ENCODE assay signal across 17 cellular contexts in genomic region chr16:69463876-69464275, GRCh38. TPM values are rescaled to one million over a fixed set of nuclear protein-coding genes. Genes with fewer than 3 reads are reported as not detected.
DNase-seq lines count a peak whose midpoint lies in the region; ATAC-seq and TF ChIP-seq lines count a peak whose summit lies in the region.
"Had no signal": no experiment of that assay in that cellular context is flagged by ENCODE, and none has a peak within 500 bp of the region (broad histone marks: within the 10 kb centered on the region; RNA-seq: fewer than 3 reads in every experiment).

No MANE protein-coding gene starts in this region.

- H3K4me1 ChIP-seq in naive thymus-derived CD4-positive, alpha-beta T cell (ENCODE audit: control insufficient read depth in 2 of 2, insufficient read depth in 2 of 2, low read length in 2 of 2), result no peaks in the 10 kb centered on the region
- H3K4me1 ChIP-seq in GM23248 (ENCODE audit: insufficient read depth), result peaks cover 6% of the 10 kb centered on the region; the same call in 1 of the 2 replicates
- H3K4me1 ChIP-seq in sigmoid colon, result no peaks in the 10 kb centered on the region

- no peak overlapping the region for H3K4me2 ChIP-seq in GM23248 (ENCODE audit: unreplicated experiment)

- no peaks in the 10 kb centered on the region for H3K27me3 ChIP-seq in naive thymus-derived CD4-positive, alpha-beta T cell (ENCODE audit: control insufficient read depth in 2 of 2, insufficient read depth in 2 of 2, low read length in 2 of 2)
- no peaks in the 10 kb centered on the region for H3K27me3 ChIP-seq in GM23248 (replicated peaks; ENCODE audit: insufficient read depth)
- H3K27me3 ChIP-seq in sigmoid colon, result no peaks in the 10 kb centered on the region
- H3K27me3 ChIP-seq: adrenal gland, cardiac muscle cell, tibial artery had no signal

- H3K27ac ChIP-seq in naive thymus-derived CD4-positive, alpha-beta T cell (ENCODE audit: low read depth, low read length), result no peak overlapping the region
- H3K27ac ChIP-seq in GM23248 (no peak overlapping the region), sigmoid colon (no peak overlapping the region)
- H3K27ac ChIP-seq: cardiac muscle cell, SK-N-MC, tibial artery had no signal

- no peaks in the 10 kb centered on the region for H3K9me3 Mint-ChIP-seq in activated CD4-positive, alpha-beta T cell treated with anti-CD3 and anti-CD28 coated beads for 36 hours (ENCODE audit: low read depth)
- no peaks in the 10 kb centered on the region for H3K9me3 Mint-ChIP-seq in effector memory CD8-positive, alpha-beta T cell
- no peaks in the 10 kb centered on the region for H3K9me3 Mint-ChIP-seq in naive thymus-derived CD4-positive, alpha-beta T cell
- H3K9me3 Mint-ChIP-seq: stimulated activated naive B cell treated with anti-CD40 and anti-IgM and Interleukin-4, amounts not matched to agents 10 μg/mL and 1 μg/mL and 100 μg/mL, for 72 hours had no signal

- H3K9me2 ChIP-seq in GM23248 (ENCODE audit: insufficient read depth), result no peaks in the 10 kb centered on the region

- CTCF ChIA-PET in activated CD4-positive, alpha-beta T cell treated with anti-CD3 and anti-CD28 coated beads for 36 hours (lab: Charles Lee), result interaction anchor here (0.7 to 2.0 kb wide), 5 partner anchors 8 to 246 kb away, joined by 3 to 6 read pairs (median 4); no protein-coding TSS in a partner anchor
- CTCF ChIA-PET in naive thymus-derived CD4-positive, alpha-beta T cell (lab: Charles Lee), result interaction anchor here (1.2 to 1.9 kb wide), 2 partner anchors 14 to 68 kb away, joined by 4 to 5 read pairs; no protein-coding TSS in a partner anchor

- peak overlapping the region; percentile 19 for H3K27ac Mint-ChIP-seq in activated CD4-positive, alpha-beta T cell treated with anti-CD3 and anti-CD28 coated beads for 36 hours
- peak overlapping the region; percentile 72 to 80 for H3K27ac Mint-ChIP-seq in effector memory CD8-positive, alpha-beta T cell
- H3K27ac Mint-ChIP-seq in naive thymus-derived CD4-positive, alpha-beta T cell, result peak overlapping the region in 6 of 9 donors; percentile 19 to 90 (median 51)
- H3K27ac Mint-ChIP-seq: stimulated activated naive B cell treated with anti-CD40 and anti-IgM and Interleukin-4, amounts not matched to agents 10 μg/mL and 1 μg/mL and 100 μg/mL, for 72 hours had no signal

- no peak for DNase-seq in activated CD4-positive, alpha-beta T cell treated with anti-CD3 and anti-CD28 coated beads for 36 hours
- no peak for DNase-seq in activated CD4-positive, alpha-beta T cell treated with anti-CD3 and anti-CD28 coated beads for 4 hours
- DNase-seq in EL (peak; percentile 34), GM23248 (no peak), sigmoid colon (no peak), DMS153 treated with DMSO at 0.1 percent for 48 hours (lab: John Stamatoyannopoulos, UW; ENCODE audit: unreplicated experiment) (no peak)
- no peak for DNase-seq in effector memory CD8-positive, alpha-beta T cell
- DNase-seq in naive thymus-derived CD4-positive, alpha-beta T cell, result no peak
- DNase-seq: adrenal gland; H7; NCI-H1436; NCI-H2171; stimulated activated CD4-positive, alpha-beta T cell treated with anti-CD3 and anti-CD28 coated beads, Interleukin-15, amount 100 ng/mL, for 24 hours; stimulated activated naive B cell treated with anti-CD40 and anti-IgM and Interleukin-4, amounts not matched to agents 10 μg/mL and 1 μg/mL and 100 μg/mL, for 72 hours; tibial artery had no signal

- H3K4me1 Mint-ChIP-seq in activated CD4-positive, alpha-beta T cell treated with anti-CD3 and anti-CD28 coated beads for 36 hours, result peaks cover 40% of the 10 kb centered on the region
- peaks cover 9 to 11% of the 10 kb centered on the region in 2 donors for H3K4me1 Mint-ChIP-seq in effector memory CD8-positive, alpha-beta T cell (ENCODE audit: low read depth in 2 of 2)
- H3K4me1 Mint-ChIP-seq in naive thymus-derived CD4-positive, alpha-beta T cell, result peaks cover 5 to 50% (median 21%) of the 10 kb centered on the region in 7 donors

- H3K9ac ChIP-seq in GM23248, result no peak overlapping the region

- no peaks in the 10 kb centered on the region for H3K9me3 ChIP-seq in naive thymus-derived CD4-positive, alpha-beta T cell (ENCODE audit: control insufficient read depth in 2 of 3, low read length in 3 of 3)
- H3K9me3 ChIP-seq in GM23248 (ENCODE audit: low read depth) (no peaks in the 10 kb centered on the region), sigmoid colon (no peaks in the 10 kb centered on the region)
- H3K9me3 ChIP-seq: adrenal gland, tibial artery had no signal

- H3K36me3 Mint-ChIP-seq in activated CD4-positive, alpha-beta T cell treated with anti-CD3 and anti-CD28 coated beads for 36 hours (ENCODE audit: low read depth), result peaks cover 30% of the 10 kb centered on the region
- peaks cover 33% of the 10 kb centered on the region for H3K36me3 Mint-ChIP-seq in effector memory CD8-positive, alpha-beta T cell (ENCODE audit: insufficient read depth)
- H3K36me3 Mint-ChIP-seq in naive thymus-derived CD4-positive, alpha-beta T cell, result peaks cover 3 to 34% (median 6%) of the 10 kb centered on the region in 5 donors

- peaks cover 0 to 15% (median 6%) of the 10 kb centered on the region in 3 experiments for H3K36me3 ChIP-seq in naive thymus-derived CD4-positive, alpha-beta T cell (ENCODE audit: control insufficient read depth in 2 of 3, insufficient read depth in 3 of 3, low read length in 3 of 3)
- H3K36me3 ChIP-seq in GM23248 (ENCODE audit: low read depth) (0 out of 2 replicates have a peak, but pooled peaks cover 4% of the 10 kb centered on the region), sigmoid colon (peaks cover 0 to 24% (median 7%) of the 10 kb centered on the region in 4 donors)

- no peak overlapping the region for H2AFZ ChIP-seq in GM23248

- POLR2A ChIA-PET in activated CD4-positive, alpha-beta T cell treated with anti-CD3 and anti-CD28 coated beads for 36 hours (lab: Charles Lee), result no interaction called here
- POLR2A ChIA-PET in naive thymus-derived CD4-positive, alpha-beta T cell (lab: Charles Lee), result interaction anchor here (1.2 to 1.5 kb wide), 2 partner anchors 8 to 100 kb away, joined by 3 to 4 read pairs; no protein-coding TSS in a partner anchor

- no peak for ATAC-seq in activated CD4-positive, alpha-beta T cell treated with anti-CD3 and anti-CD28 coated beads for 36 hours
- ATAC-seq in effector memory CD8-positive, alpha-beta T cell (replicated peaks), result no peak
- ATAC-seq in naive thymus-derived CD4-positive, alpha-beta T cell, result no peak
- ATAC-seq: stimulated activated naive B cell treated with anti-CD40 and anti-IgM and Interleukin-4, amounts not matched to agents 10 μg/mL and 1 μg/mL and 100 μg/mL, for 72 hours had no signal

- in situ Hi-C loops in GM23248 (cut with MboI), result no loop called here

- intact Hi-C loops in activated CD4-positive, alpha-beta T cell treated with anti-CD3 and anti-CD28 coated beads for 36 hours (cut with DNase I, micrococcal nuclease), result no loop called here
- intact Hi-C loops in naive thymus-derived CD4-positive, alpha-beta T cell (cut with micrococcal nuclease), result loop anchor here in 1 of 2 donors (2.0 kb wide), 1 partner anchor 101 kb away; the partner anchor contains the start of gene NFAT5
- intact Hi-C loops in sigmoid colon (cut with DNase I), result no loop called here

- no peak for TF ChIP-seq POLR2A in sigmoid colon (IDR thresholded peaks at IDR 0.05)

- peaks cover 17% of the 10 kb centered on the region for H3F3A ChIP-seq in GM23248 (ENCODE audit: insufficient read depth)

- TF ChIP-seq EP300 in sigmoid colon (IDR thresholded peaks at IDR 0.05), result no peak

- H3K79me2 ChIP-seq in GM23248 (ENCODE audit: insufficient read depth), result no peaks in the 10 kb centered on the region

- no peak overlapping the region for H3K4me3 ChIP-seq in naive thymus-derived CD4-positive, alpha-beta T cell (ENCODE audit: low read length)
- H3K4me3 ChIP-seq in GM23248 (no peak overlapping the region), sigmoid colon (no peak overlapping the region)
- H3K4me3 ChIP-seq: adrenal gland, cardiac muscle cell, SK-N-MC, tibial artery had no signal

- H3K4me3 Mint-ChIP-seq in activated CD4-positive, alpha-beta T cell treated with anti-CD3 and anti-CD28 coated beads for 36 hours, result no peak overlapping the region
- no peak overlapping the region for H3K4me3 Mint-ChIP-seq in effector memory CD8-positive, alpha-beta T cell
- H3K4me3 Mint-ChIP-seq in naive thymus-derived CD4-positive, alpha-beta T cell, result no peak overlapping the region
- H3K4me3 Mint-ChIP-seq: stimulated activated naive B cell treated with anti-CD40 and anti-IgM and Interleukin-4, amounts not matched to agents 10 μg/mL and 1 μg/mL and 100 μg/mL, for 72 hours had no signal

- no peaks in the 10 kb centered on the region for H3K27me3 Mint-ChIP-seq in activated CD4-positive, alpha-beta T cell treated with anti-CD3 and anti-CD28 coated beads for 36 hours
- H3K27me3 Mint-ChIP-seq in effector memory CD8-positive, alpha-beta T cell, result no peaks in the 10 kb centered on the region
- no peaks in the 10 kb centered on the region for H3K27me3 Mint-ChIP-seq in naive thymus-derived CD4-positive, alpha-beta T cell
- H3K27me3 Mint-ChIP-seq: stimulated activated naive B cell treated with anti-CD40 and anti-IgM and Interleukin-4, amounts not matched to agents 10 μg/mL and 1 μg/mL and 100 μg/mL, for 72 hours had no signal

- H4K20me1 ChIP-seq in GM23248 (ENCODE audit: insufficient read depth), result no peaks in the 10 kb centered on the region

- TF ChIP-seq CTCF in sigmoid colon (IDR thresholded peaks at IDR 0.05), result no peak

RNA-seq across cellular contexts. Expression of gene CYB5B, which starts 39.5 kb away (rescaled TPM):
- total RNA-seq in activated CD4-positive, alpha-beta T cell treated with anti-CD3 and anti-CD28 coated beads for 36 hours, result 100 to 1,000 TPM; 158 to 187 TPM
- total RNA-seq in naive thymus-derived CD4-positive, alpha-beta T cell, result 100 to 1,000 TPM in 1 of 5 experiments, 10 to 100 TPM in 4; 29.6 to 148 (median 48.2) TPM
- polyA plus RNA-seq in naive thymus-derived CD4-positive, alpha-beta T cell, result 100 to 1,000 TPM in 1 of 2 donors, 10 to 100 TPM in 1; 95.7 to 119 TPM
- total RNA-seq in GM23248 (2014; rRNA removed; shearing (Covaris generic)), result 47.1 and 60.8 TPM in 2 replicates
- 115 and 123 TPM in 2 replicates for polyA plus RNA-seq in GM23248 (2016; fragmentation: Nextera tagmentation; extraction: Ambion mirVana)
- 10 to 100 TPM; 24.4 to 43.8 (median 34.7) TPM for total RNA-seq in sigmoid colon
- polyA plus RNA-seq in sigmoid colon, result 100 to 1,000 TPM; 129 to 196 (median 138) TPM

Comparison
In these comparisons a context has a peak if more than half of its experiments do, and no peak if none do; other contexts are left out.
1. H3K27ac Mint-ChIP-seq: peak in every context shown above with its lines; median percentile 76 in effector memory CD8-positive, alpha-beta T cell; 51 in naive thymus-derived CD4-positive, alpha-beta T cell; 19 in activated CD4-positive, alpha-beta T cell treated with anti-CD3 and anti-CD28 coated beads for 36 hours.